Comparison of ENCODE assay signal across 1 cellular context in the genomic region with DNA sequence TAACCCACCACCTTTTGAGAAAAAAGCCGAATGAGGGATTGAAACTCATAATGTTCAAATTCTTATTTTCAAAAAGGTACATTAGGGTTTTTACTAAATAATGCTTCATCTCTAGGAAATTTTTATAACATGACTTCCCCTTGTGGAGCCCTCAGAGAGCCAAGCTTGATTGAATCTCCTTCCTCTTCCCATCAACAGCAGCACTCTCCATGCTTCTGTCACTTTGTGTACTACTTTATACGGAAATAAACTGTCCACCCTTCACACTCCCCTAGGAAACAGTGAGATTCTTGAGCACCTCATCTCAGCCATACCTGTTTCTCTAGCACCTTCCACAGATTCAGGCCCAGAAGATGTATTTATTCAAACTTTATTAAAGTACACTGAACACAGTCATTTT.
TF ChIP-seq lines count a peak whose summit lies in the region.

No MANE protein-coding gene starts in this region.

TF ChIP-seq in H1, 55 proteins besides CTCF, POLR2A, EP300 and RAD21:
- no peak for TF ChIP-seq POLR2AphosphoS5 (IDR thresholded peaks at IDR 0.05; ENCODE audit: low read depth, low read length)
- TF ChIP-seq, protein P1, sequence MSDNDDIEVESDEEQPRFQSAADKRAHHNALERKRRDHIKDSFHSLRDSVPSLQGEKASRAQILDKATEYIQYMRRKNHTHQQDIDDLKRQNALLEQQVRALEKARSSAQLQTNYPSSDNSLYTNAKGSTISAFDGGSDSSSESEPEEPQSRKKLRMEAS (IDR thresholded peaks at IDR 0.05) = no peak
- no peak for TF ChIP-seq EZH2 (IDR thresholded peaks at IDR 0.05; ENCODE audit: low read depth, low read length, severe bottlenecking)
- no peak for TF ChIP-seq CEBPB (IDR thresholded peaks at IDR 0.05; ENCODE audit: low read depth, low read length)
- TF ChIP-seq GABPA (IDR thresholded peaks at IDR 0.05; ENCODE audit: borderline replicate concordance, insufficient read depth, low read length) = no peak
- TF ChIP-seq TCF12 (IDR thresholded peaks at IDR 0.05; ENCODE audit: low read depth, low read length) = no peak
- no peak for TF ChIP-seq POU5F1 (IDR thresholded peaks at IDR 0.05; ENCODE audit: low read depth, low read length)
